ENCODE assay signal across 2 cellular contexts in the genomic region with DNA sequence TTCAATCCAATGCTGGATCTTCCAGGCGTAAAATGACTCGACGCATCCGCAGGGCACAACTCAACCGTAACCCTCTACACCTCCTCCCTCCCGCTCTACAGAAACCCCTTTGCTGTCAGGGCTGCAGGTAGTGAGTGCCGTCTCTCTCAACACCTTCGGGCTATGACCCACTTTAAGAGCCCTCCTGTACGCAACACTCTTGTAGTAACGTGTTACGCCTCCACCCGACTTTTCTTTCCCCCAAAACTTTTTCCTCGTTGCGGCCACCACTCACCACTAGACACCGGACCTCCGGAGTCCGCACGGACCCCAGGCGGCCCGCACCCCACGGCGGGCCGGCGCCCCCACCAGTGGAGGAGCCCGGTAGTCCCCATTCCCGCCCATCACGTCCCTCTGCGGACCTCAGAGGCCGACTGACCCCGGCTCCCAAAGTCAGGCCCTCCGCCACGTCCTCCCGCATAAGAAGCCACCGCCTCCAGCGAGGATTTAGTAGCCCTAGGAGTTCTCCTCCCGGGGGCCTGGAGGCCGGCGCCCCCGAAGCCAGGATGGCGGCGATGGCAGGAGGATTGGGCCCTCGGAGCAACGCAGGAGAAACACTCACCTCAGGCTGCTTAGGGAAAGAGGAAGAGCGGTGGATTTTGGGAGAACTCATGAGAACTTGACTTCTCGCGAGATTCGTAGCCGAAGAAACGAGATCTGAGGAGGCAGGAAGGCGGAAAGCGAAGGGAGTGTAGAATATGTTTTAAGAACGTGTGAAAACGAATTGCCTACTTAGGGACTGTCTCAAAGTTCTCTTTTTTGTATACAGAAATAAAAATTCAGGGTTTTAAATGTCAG.
TF ChIP-seq lines count a peak whose summit lies in the region.

A gene (minus strand): TSS at position 609 of the 837 bp plus-strand sequence.

TF ChIP-seq in HCT116, 20 proteins besides CTCF, POLR2A, EP300 and RAD21 (continued from another document):
- TF ChIP-seq, protein P1, sequence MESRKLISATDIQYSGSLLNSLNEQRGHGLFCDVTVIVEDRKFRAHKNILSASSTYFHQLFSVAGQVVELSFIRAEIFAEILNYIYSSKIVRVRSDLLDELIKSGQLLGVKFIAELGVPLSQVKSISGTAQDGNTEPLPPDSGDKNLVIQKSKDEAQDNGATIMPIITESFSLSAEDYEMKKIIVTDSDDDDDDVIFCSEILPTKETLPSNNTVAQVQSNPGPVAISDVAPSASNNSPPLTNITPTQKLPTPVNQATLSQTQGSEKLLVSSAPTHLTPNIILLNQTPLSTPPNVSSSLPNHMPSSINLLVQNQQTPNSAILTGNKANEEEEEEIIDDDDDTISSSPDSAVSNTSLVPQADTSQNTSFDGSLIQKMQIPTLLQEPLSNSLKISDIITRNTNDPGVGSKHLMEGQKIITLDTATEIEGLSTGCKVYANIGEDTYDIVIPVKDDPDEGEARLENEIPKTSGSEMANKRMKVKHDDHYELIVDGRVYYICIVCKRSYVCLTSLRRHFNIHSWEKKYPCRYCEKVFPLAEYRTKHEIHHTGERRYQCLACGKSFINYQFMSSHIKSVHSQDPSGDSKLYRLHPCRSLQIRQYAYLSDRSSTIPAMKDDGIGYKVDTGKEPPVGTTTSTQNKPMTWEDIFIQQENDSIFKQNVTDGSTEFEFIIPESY (IDR thresholded peaks at IDR 0.05; ENCODE audit: extremely low read depth, insufficient replicate concordance, low read length): peak; percentile 99
- no peak for TF ChIP-seq CEBPB (IDR thresholded peaks at IDR 0.05; ENCODE audit: low read depth)
TF ChIP-seq in HCT116: peak in this region for 4.

TF ChIP-seq in SK-N-SH, 30 proteins besides CTCF, POLR2A, EP300 and RAD21 (continued from another document):
- TF ChIP-seq, protein P2, sequence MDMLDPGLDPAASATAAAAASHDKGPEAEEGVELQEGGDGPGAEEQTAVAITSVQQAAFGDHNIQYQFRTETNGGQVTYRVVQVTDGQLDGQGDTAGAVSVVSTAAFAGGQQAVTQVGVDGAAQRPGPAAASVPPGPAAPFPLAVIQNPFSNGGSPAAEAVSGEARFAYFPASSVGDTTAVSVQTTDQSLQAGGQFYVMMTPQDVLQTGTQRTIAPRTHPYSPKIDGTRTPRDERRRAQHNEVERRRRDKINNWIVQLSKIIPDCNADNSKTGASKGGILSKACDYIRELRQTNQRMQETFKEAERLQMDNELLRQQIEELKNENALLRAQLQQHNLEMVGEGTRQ (IDR thresholded peaks at IDR 0.05; ENCODE audit: borderline replicate concordance, low read depth, low read length): no peak
- TF ChIP-seq POLR2AphosphoS5 (IDR thresholded peaks at IDR 0.05; ENCODE audit: low read depth, low read length) (peak; percentile 99), FOXJ3 (CRISPR knock-in tag; IDR thresholded peaks at IDR 0.05) (peak; percentile 60; the same call in 1 of the 2 replicates), YY1 (IDR thresholded peaks at IDR 0.05; ENCODE audit: low read depth) (peak; percentile 78), FOXM1 (IDR thresholded peaks at IDR 0.05; ENCODE audit: low read depth) (no peak), TEAD4 (IDR thresholded peaks at IDR 0.05; ENCODE audit: borderline replicate concordance, insufficient read depth) (no peak), GATA2 (CRISPR knock-in tag; IDR thresholded peaks at IDR 0.05) (no peak), SMC3 (IDR thresholded peaks at IDR 0.05; ENCODE audit: low read depth, low read length) (no peak), NRF1 (IDR thresholded peaks at IDR 0.05; ENCODE audit: low read depth, low read length) (no peak), EZH2phosphoT487 (IDR thresholded peaks at IDR 0.05; ENCODE audit: borderline replicate concordance, low read depth) (no peak), MXI1 (IDR thresholded peaks at IDR 0.05; ENCODE audit: low read depth, low read length) (peak; percentile 82; the same call in 1 of the 2 replicates), JUND (IDR thresholded peaks at IDR 0.05) (no peak), SIN3A (IDR thresholded peaks at IDR 0.05; ENCODE audit: borderline replicate concordance, low read depth, low read length) (peak; percentile 92; the same call in 1 of the 2 replicates), GABPA (IDR thresholded peaks at IDR 0.05; ENCODE audit: low read depth) (peak; percentile 61), NFIC (IDR thresholded peaks at IDR 0.05; ENCODE audit: borderline replicate concordance) (no peak), ELF1 (IDR thresholded peaks at IDR 0.05) (peak; percentile 97), MEF2A (IDR thresholded peaks at IDR 0.05; ENCODE audit: borderline replicate concordance, low read depth) (no peak), FOSL2 (IDR thresholded peaks at IDR 0.05; ENCODE audit: borderline replicate concordance, low read depth) (no peak), RXRA (IDR thresholded peaks at IDR 0.05; ENCODE audit: borderline replicate concordance, low read depth) (no peak), RFX5 (IDR thresholded peaks at IDR 0.05; ENCODE audit: low read length) (no peak), CHD2 (IDR thresholded peaks at IDR 0.05; ENCODE audit: low read length, partially characterized antibody) (peak; percentile 100), TCF12 (IDR thresholded peaks at IDR 0.05) (peak; percentile 19; the same call in 1 of the 2 replicates)
- TF ChIP-seq, protein P3, sequence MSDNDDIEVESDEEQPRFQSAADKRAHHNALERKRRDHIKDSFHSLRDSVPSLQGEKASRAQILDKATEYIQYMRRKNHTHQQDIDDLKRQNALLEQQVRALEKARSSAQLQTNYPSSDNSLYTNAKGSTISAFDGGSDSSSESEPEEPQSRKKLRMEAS (IDR thresholded peaks at IDR 0.05; ENCODE audit: low read depth): peak; percentile 91
- TF ChIP-seq, protein P4, sequence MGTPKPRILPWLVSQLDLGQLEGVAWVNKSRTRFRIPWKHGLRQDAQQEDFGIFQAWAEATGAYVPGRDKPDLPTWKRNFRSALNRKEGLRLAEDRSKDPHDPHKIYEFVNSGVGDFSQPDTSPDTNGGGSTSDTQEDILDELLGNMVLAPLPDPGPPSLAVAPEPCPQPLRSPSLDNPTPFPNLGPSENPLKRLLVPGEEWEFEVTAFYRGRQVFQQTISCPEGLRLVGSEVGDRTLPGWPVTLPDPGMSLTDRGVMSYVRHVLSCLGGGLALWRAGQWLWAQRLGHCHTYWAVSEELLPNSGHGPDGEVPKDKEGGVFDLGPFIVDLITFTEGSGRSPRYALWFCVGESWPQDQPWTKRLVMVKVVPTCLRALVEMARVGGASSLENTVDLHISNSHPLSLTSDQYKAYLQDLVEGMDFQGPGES (IDR thresholded peaks at IDR 0.05; ENCODE audit: low read depth, low read length): peak; percentile 86
- TF ChIP-seq, protein P5, sequence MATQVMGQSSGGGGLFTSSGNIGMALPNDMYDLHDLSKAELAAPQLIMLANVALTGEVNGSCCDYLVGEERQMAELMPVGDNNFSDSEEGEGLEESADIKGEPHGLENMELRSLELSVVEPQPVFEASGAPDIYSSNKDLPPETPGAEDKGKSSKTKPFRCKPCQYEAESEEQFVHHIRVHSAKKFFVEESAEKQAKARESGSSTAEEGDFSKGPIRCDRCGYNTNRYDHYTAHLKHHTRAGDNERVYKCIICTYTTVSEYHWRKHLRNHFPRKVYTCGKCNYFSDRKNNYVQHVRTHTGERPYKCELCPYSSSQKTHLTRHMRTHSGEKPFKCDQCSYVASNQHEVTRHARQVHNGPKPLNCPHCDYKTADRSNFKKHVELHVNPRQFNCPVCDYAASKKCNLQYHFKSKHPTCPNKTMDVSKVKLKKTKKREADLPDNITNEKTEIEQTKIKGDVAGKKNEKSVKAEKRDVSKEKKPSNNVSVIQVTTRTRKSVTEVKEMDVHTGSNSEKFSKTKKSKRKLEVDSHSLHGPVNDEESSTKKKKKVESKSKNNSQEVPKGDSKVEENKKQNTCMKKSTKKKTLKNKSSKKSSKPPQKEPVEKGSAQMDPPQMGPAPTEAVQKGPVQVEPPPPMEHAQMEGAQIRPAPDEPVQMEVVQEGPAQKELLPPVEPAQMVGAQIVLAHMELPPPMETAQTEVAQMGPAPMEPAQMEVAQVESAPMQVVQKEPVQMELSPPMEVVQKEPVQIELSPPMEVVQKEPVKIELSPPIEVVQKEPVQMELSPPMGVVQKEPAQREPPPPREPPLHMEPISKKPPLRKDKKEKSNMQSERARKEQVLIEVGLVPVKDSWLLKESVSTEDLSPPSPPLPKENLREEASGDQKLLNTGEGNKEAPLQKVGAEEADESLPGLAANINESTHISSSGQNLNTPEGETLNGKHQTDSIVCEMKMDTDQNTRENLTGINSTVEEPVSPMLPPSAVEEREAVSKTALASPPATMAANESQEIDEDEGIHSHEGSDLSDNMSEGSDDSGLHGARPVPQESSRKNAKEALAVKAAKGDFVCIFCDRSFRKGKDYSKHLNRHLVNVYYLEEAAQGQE (IDR thresholded peaks at IDR 0.05; ENCODE audit: low read depth, low read length): peak; percentile 78
- TF ChIP-seq, protein P1 (IDR thresholded peaks at IDR 0.05; ENCODE audit: borderline replicate concordance, low read depth): peak; percentile 99
